ENCODE assay signal across 8 cellular contexts in the genomic region with DNA sequence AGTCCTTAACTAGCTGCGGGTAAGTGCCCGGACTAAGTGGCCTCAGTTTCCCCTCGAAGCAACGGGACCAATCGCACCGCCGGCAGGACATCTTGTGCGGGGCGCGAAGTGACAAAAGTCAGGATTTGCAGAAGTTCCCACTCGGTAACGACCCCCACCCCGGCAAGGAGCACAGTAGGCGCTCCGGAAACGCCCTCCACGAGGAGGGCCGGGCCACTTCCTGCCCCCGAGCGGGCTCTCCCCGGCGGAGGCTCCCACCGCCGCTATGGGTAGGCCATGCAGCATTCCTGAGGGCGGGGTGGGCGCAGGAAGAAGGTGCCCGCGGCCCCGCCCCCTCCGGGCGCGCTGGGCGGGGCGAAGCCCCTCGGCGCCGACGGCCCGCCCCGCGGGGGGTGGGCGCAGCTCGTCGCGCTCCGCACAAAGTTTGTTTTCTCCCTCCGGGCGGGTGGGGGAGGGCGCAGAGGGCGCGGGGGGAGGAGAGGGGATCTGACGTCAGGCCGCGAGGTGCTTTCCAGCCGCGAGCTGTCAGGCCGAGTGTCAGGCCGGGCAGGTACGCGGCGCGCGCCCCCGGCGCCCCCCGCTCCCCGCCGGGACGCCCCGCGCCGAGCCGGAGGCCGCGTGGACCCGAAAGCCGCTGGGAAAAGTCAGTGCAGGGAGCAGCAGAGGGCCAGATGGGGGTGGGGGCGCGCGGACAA. TPM values are rescaled to one million over a fixed set of nuclear protein-coding genes. Genes with fewer than 3 reads are reported as not detected.
A peak's percentile ranks its signal among the peaks of the same experiment; 100 is the strongest.
DNase-seq lines count a peak whose midpoint lies in the region; ATAC-seq lines count a peak whose summit lies in the region.

TSS of gene TGIF2 (plus strand) at position 495 of the 695 bp plus-strand sequence. CDS start 5,178 bp downstream, outside the sequence.

- peak within 1 kb of the TSS; percentile 49 for H2AK5ac ChIP-seq in mesenchymal stem cell (ENCODE audit: low read length, severe bottlenecking)

- H3K4ac ChIP-seq in mesenchymal stem cell (ENCODE audit: low read depth in 1 of 2, low read length in 2 of 2): peak within 1 kb of the TSS; percentile 81 to 89

- DNase-seq in AG08395 (ENCODE audit: low spot score): peak; percentile 87
- peak; percentile 55 to 88 for DNase-seq in NOMO-1 (lab: John Stamatoyannopoulos, UW; ENCODE audit: unreplicated experiment in 2 of 2)
- DNase-seq in effector memory CD4-positive, alpha-beta T cell: peak; percentile 83 to 91 (median 87)
- DNase-seq in mesenchymal stem cell: peak; percentile 84
- peak; percentile 75 for DNase-seq in stimulated activated CD8-positive, alpha-beta memory T cell treated with anti-CD3 and anti-CD28 coated beads, Interleukin-15, amount 100 ng/mL, for 24 hours (ENCODE audit: low read depth)

- peak within 1 kb of the TSS; percentile 92 for H2BK120ac ChIP-seq in mesenchymal stem cell (ENCODE audit: low read depth, low read length)

- H4K91ac ChIP-seq in mesenchymal stem cell (ENCODE audit: low read length): peak within 1 kb of the TSS; percentile 67

- peak within 1 kb of the TSS in 1 of 2 experiments; percentile 96 for H2BK12ac ChIP-seq in mesenchymal stem cell (ENCODE audit: low read length in 2 of 2)

- peak within 1 kb of the TSS; percentile 88 for H2BK15ac ChIP-seq in mesenchymal stem cell (ENCODE audit: low read depth, poor library complexity, severe bottlenecking)

- peaks cover 3% of the 10 kb centered on the region for H3K36me3 ChIP-seq in effector memory CD4-positive, alpha-beta T cell (ENCODE audit: control insufficient read depth, insufficient read depth, low read length)
- H3K36me3 ChIP-seq in mesenchymal stem cell (ENCODE audit: control insufficient read depth in 1 of 2, insufficient read depth in 2 of 2, low read depth in 1 of 2, low read length in 2 of 2): no peaks in the 10 kb centered on the region

- H2BK5ac ChIP-seq in mesenchymal stem cell (ENCODE audit: low read depth, low read length, poor library complexity, severe bottlenecking): no peak within 1 kb of the TSS

- peaks cover 19% of the 10 kb centered on the region for H3K4me1 ChIP-seq in effector memory CD4-positive, alpha-beta T cell (ENCODE audit: control insufficient read depth, insufficient read depth, low read length, poor library complexity, severe bottlenecking)
- H3K4me1 ChIP-seq in mesenchymal stem cell (ENCODE audit: control insufficient read depth, insufficient read depth, low read depth, low read length): peaks cover 26% of the 10 kb centered on the region

- H3K23ac ChIP-seq in mesenchymal stem cell (ENCODE audit: low read length in 2 of 2): peak within 1 kb of the TSS; percentile 22 to 92

- H4K8ac ChIP-seq in mesenchymal stem cell (ENCODE audit: low read length): peak within 1 kb of the TSS; percentile 99

- peak within 1 kb of the TSS; percentile 100 for H3K27ac ChIP-seq in effector memory CD4-positive, alpha-beta T cell (ENCODE audit: insufficient read depth, low read length, poor library complexity, severe bottlenecking)
- peak within 1 kb of the TSS; percentile 72 for H3K27ac ChIP-seq in mesenchymal stem cell (ENCODE audit: low read length, poor library complexity, severe bottlenecking)

- 2% methylated on average over 42 of the region's 80 CpGs for whole genome bisulfite sequencing in mesenchymal stem cell

- no peaks in the 10 kb centered on the region for H3K79me1 ChIP-seq in mesenchymal stem cell (replicated peaks; ENCODE audit: low read length, poor library complexity, severe bottlenecking)

- peak; percentile 67 for ATAC-seq in GM18868 (IDR thresholded peaks at IDR 0.05; ENCODE audit: unreplicated experiment)
- ATAC-seq in HG03103 (IDR thresholded peaks at IDR 0.05; ENCODE audit: low read depth, unreplicated experiment): peak; percentile 59

- peak within 1 kb of the TSS; percentile 78 to 90 for H3K14ac ChIP-seq in mesenchymal stem cell (ENCODE audit: low read length in 2 of 2)

- H3K4me3 ChIP-seq in effector memory CD4-positive, alpha-beta T cell (ENCODE audit: insufficient read depth, low read depth, low read length, poor library complexity, severe bottlenecking): peak within 1 kb of the TSS; percentile 92
- peak within 1 kb of the TSS; percentile 71 to 76 for H3K4me3 ChIP-seq in mesenchymal stem cell (ENCODE audit: insufficient read depth in 1 of 2, low read depth in 1 of 2, low read length in 2 of 2)

- POLR2A ChIA-PET in activated CD8-positive, alpha-beta memory T cell treated with anti-CD3 and anti-CD28 coated beads for 36 hours (lab: Charles Lee): interaction anchor here (0.6 to 5.1 kb wide), 12 partner anchors 16 to 620 kb away, joined by 3 to 42 read pairs (median 5); partner anchors contain the start of genes RAB5IF, RBL1, SCAND1 and SLA2

- peak within 1 kb of the TSS; percentile 77 for H3K4me2 ChIP-seq in mesenchymal stem cell (ENCODE audit: low read length, poor library complexity, severe bottlenecking)

- CTCF ChIA-PET in activated CD8-positive, alpha-beta memory T cell treated with anti-CD3 and anti-CD28 coated beads for 36 hours (lab: Charles Lee): interaction anchor here (1.0 to 5.0 kb wide), 6 partner anchors 16 to 160 kb away, joined by 3 to 24 read pairs (median 6); partner anchors contain the start of gene RAB5IF

- H3K18ac ChIP-seq in mesenchymal stem cell (ENCODE audit: low read depth in 1 of 2, low read length in 2 of 2): peak within 1 kb of the TSS; percentile 95 to 96

- no peaks in the 10 kb centered on the region for H3K9me3 ChIP-seq in effector memory CD4-positive, alpha-beta T cell (ENCODE audit: control insufficient read depth, low read length)
- H3K9me3 ChIP-seq in mesenchymal stem cell (ENCODE audit: control insufficient read depth, low read length): no peaks in the 10 kb centered on the region

- peak within 1 kb of the TSS; percentile 81 for H2AFZ ChIP-seq in mesenchymal stem cell (ENCODE audit: low read depth, low read length)

- H3K27me3 ChIP-seq in effector memory CD4-positive, alpha-beta T cell (replicated peaks; ENCODE audit: control insufficient read depth, insufficient read depth, low read length, poor library complexity, severe bottlenecking): no peaks in the 10 kb centered on the region
- H3K27me3 ChIP-seq in mesenchymal stem cell (ENCODE audit: control insufficient read depth in 1 of 2, insufficient read depth in 1 of 2, low read length in 2 of 2): no peaks in the 10 kb centered on the region

- peak within 1 kb of the TSS; percentile 62 for H3K9ac ChIP-seq in mesenchymal stem cell (ENCODE audit: low read length)

RNA-seq across cellular contexts. Expression of gene TGIF2, which starts in this region (rescaled TPM):
- 10 to 100 TPM; 52.5 to 53.1 TPM for total RNA-seq in activated CD8-positive, alpha-beta memory T cell treated with anti-CD3 and anti-CD28 coated beads for 36 hours
- polyA plus RNA-seq in mesenchymal stem cell (2013, experiment 1 of 2): 16.5 TPM
- 16.7 TPM for polyA plus RNA-seq in mesenchymal stem cell (2013, experiment 2 of 2)

Comparison
In these comparisons a context has a peak if more than half of its experiments do, and no peak if none do; other contexts are left out.
1. Peak in every context shown above with its lines: DNase-seq, ATAC-seq, H3K4me3 ChIP-seq and H3K27ac ChIP-seq.